17 cellular contexts compared by ENCODE assay signal in genomic region chr11:45087301-45087700, GRCh38. TPM values are rescaled to one million over a fixed set of nuclear protein-coding genes. Genes with fewer than 3 reads are reported as not detected.
DNase-seq lines count a peak whose midpoint lies in the region; ATAC-seq and TF ChIP-seq lines count a peak whose summit lies in the region.
"Had no signal": no experiment of that assay in that cellular context is flagged by ENCODE, and none has a peak within 500 bp of the region (broad histone marks: within the 10 kb centered on the region; RNA-seq: fewer than 3 reads in every experiment).

No MANE protein-coding gene starts in this region.

- no peaks in the 10 kb centered on the region for H3K9me3 Mint-ChIP-seq in stimulated activated effector memory CD8-positive, alpha-beta T cell treated with anti-CD3 and anti-CD28 coated beads, Interleukin-12 subunit alpha, Interleukin-12 subunit beta, amount 100 ng/mL, for 72 hours
- H3K9me3 Mint-ChIP-seq: activated T-helper 2 cell treated with anti-CD3 and anti-CD28 coated beads, Interferon-gamma antibody, Interleukin-2, Interleukin-4, amounts not matched to agents 10 μg/mL and 5 μg/mL and 100 μg/mL, durations not matched to agents 14 hours and 24 hours and 36 hours; T-cell had no signal

- 34% methylated on average over 3 of the region's 4 CpGs for WGBS in esophagus muscularis mucosa

- no peak overlapping the region for H3K4me3 Mint-ChIP-seq in stimulated activated effector memory CD8-positive, alpha-beta T cell treated with anti-CD3 and anti-CD28 coated beads, Interleukin-12 subunit alpha, Interleukin-12 subunit beta, amount 100 ng/mL, for 72 hours
- H3K4me3 Mint-ChIP-seq: nephron, T-cell had no signal

- TF ChIP-seq CTCF in esophagus muscularis mucosa (IDR thresholded peaks at IDR 0.05) (no peak), omental fat pad (IDR thresholded peaks at IDR 0.05) (no peak)

- DNase-seq in NCI-H2227 (lab: John Stamatoyannopoulos, UW; ENCODE audit: unreplicated experiment) = peak; percentile 35
- DNase-seq in NCI-H2227 treated with DMSO at 0.1 percent for 48 hours (lab: John Stamatoyannopoulos, UW) = no peak
- DNase-seq in NCI-H2171 (lab: John Stamatoyannopoulos, UW) = peak; percentile 68
- DNase-seq in esophagus muscularis mucosa (ENCODE audit: extremely low spot score) = no peak
- DNase-seq in stimulated activated effector memory CD8-positive, alpha-beta T cell treated with anti-CD3 and anti-CD28 coated beads, Interleukin-12 subunit alpha, Interleukin-12 subunit beta, amount 100 ng/mL, for 72 hours (ENCODE audit: low spot score in 2 of 2) = no peak
- no peak for DNase-seq in omental fat pad (ENCODE audit: low spot score)
- no peak for DNase-seq in T-helper 9 cell
- DNase-seq: activated CD4-positive, alpha-beta T cell treated with anti-CD3 and anti-CD28 coated beads, Interleukin-2, amount 50 U/mL, for 1 hour; caudate nucleus; DMS79; NCI-H1048; T-cell; tibial artery had no signal

- H3K4me3 ChIP-seq in esophagus muscularis mucosa = no peak overlapping the region
- H3K4me3 ChIP-seq: A549, tibial artery had no signal

- no peaks in the 10 kb centered on the region for H3K36me3 Mint-ChIP-seq in stimulated activated effector memory CD8-positive, alpha-beta T cell treated with anti-CD3 and anti-CD28 coated beads, Interleukin-12 subunit alpha, Interleukin-12 subunit beta, amount 100 ng/mL, for 72 hours
- H3K36me3 Mint-ChIP-seq: T-cell had no signal

- no peak for TF ChIP-seq POLR2A in esophagus muscularis mucosa (IDR thresholded peaks at IDR 0.05; ENCODE audit: low read depth)

- peaks cover 0 to 5% (median 0%) of the 10 kb centered on the region in 4 donors for H3K27me3 ChIP-seq in esophagus muscularis mucosa

- peaks cover 39 to 56% (median 52%) of the 10 kb centered on the region in 4 donors for H3K4me1 ChIP-seq in esophagus muscularis mucosa

- peaks cover 71% of the 10 kb centered on the region for H3K4me1 Mint-ChIP-seq in stimulated activated effector memory CD8-positive, alpha-beta T cell treated with anti-CD3 and anti-CD28 coated beads, Interleukin-12 subunit alpha, Interleukin-12 subunit beta, amount 100 ng/mL, for 72 hours

- no peaks in the 10 kb centered on the region for H3K9me3 ChIP-seq in esophagus muscularis mucosa
- H3K9me3 ChIP-seq: A549, tibial artery had no signal

- no peak for TF ChIP-seq EP300 in esophagus muscularis mucosa (IDR thresholded peaks at IDR 0.05)

- no peak for ATAC-seq in stimulated activated effector memory CD8-positive, alpha-beta T cell treated with anti-CD3 and anti-CD28 coated beads, Interleukin-12 subunit alpha, Interleukin-12 subunit beta, amount 100 ng/mL, for 72 hours
- ATAC-seq in omental fat pad (ENCODE audit: low FRiP score) (no peak), GM18870 (IDR thresholded peaks at IDR 0.05; ENCODE audit: unreplicated experiment) (no peak)
- ATAC-seq: A549, T-cell had no signal

- peak overlapping the region; percentile 5 for H3K27ac Mint-ChIP-seq in stimulated activated effector memory CD8-positive, alpha-beta T cell treated with anti-CD3 and anti-CD28 coated beads, Interleukin-12 subunit alpha, Interleukin-12 subunit beta, amount 100 ng/mL, for 72 hours
- H3K27ac Mint-ChIP-seq: activated T-helper 2 cell treated with anti-CD3 and anti-CD28 coated beads, Interferon-gamma antibody, Interleukin-2, Interleukin-4, amounts not matched to agents 10 μg/mL and 5 μg/mL and 100 μg/mL, durations not matched to agents 14 hours and 24 hours and 36 hours; T-cell had no signal

- intact Hi-C loops in esophagus muscularis mucosa (cut with DNase I) = no loop called here

- H3K27ac ChIP-seq in esophagus muscularis mucosa (replicated peaks in 1 of 4) = peak overlapping the region; percentile 31 to 85 (median 69)

- H3K36me3 ChIP-seq in esophagus muscularis mucosa = no peaks in the 10 kb centered on the region
- H3K36me3 ChIP-seq: tibial artery had no signal

RNA-seq across cellular contexts. Expression of gene PRDM11, which starts 59.1 kb away (rescaled TPM):
- total RNA-seq in esophagus muscularis mucosa (10 to 100 TPM; 29.5 to 43.2 (median 33.5) TPM), omental fat pad (10 to 100 TPM in 2 of 4 donors, 1 to 10 TPM in 2; 7.0 to 15.6 (median 10.7) TPM)

Comparison
In these comparisons a context has a peak if more than half of its experiments do, and no peak if none do; other contexts are left out.
1. DNase-seq: peak in NCI-H2227 (single experiment) and NCI-H2171 (single experiment); none in NCI-H2227 treated with DMSO at 0.1 percent for 48 hours (single experiment), esophagus muscularis mucosa (single experiment), stimulated activated effector memory CD8-positive, alpha-beta T cell treated with anti-CD3 and anti-CD28 coated beads, Interleukin-12 subunit alpha, Interleukin-12 subunit beta, amount 100 ng/mL, for 72 hours (0 of 2), omental fat pad (single experiment) and T-helper 9 cell (single experiment).